23 cellular contexts compared by ENCODE assay signal in genomic region chr12:56013482-56013881, GRCh38. TPM values are rescaled to one million over a fixed set of nuclear protein-coding genes. Genes with fewer than 3 reads are reported as not detected.
A peak's percentile ranks its signal among the peaks of the same experiment; 100 is the strongest.
DNase-seq lines count a peak whose midpoint lies in the region; ATAC-seq and TF ChIP-seq lines count a peak whose summit lies in the region.
"Had no signal": no experiment of that assay in that cellular context is flagged by ENCODE, and none has a peak within 500 bp of the region (broad histone marks: within the 10 kb centered on the region; RNA-seq: fewer than 3 reads in every experiment).

No MANE protein-coding gene starts in this region.

- no peaks in the 10 kb centered on the region for H3K4me1 ChIP-seq in CD8-positive, alpha-beta memory T cell (ENCODE audit: insufficient read depth, low read length)
- no peaks in the 10 kb centered on the region for H3K4me1 ChIP-seq in neuronal stem cell (ENCODE audit: control insufficient read depth in 2 of 2, insufficient read depth in 1 of 2, low read depth in 1 of 2, low read length in 2 of 2)

- POLR2A ChIA-PET in CD8-positive, alpha-beta memory T cell (lab: Charles Lee) = no interaction called here

- H2AK5ac ChIP-seq in neuronal stem cell (ENCODE audit: low read depth, low read length) = no peak overlapping the region

- no peak overlapping the region for H2BK5ac ChIP-seq in neuronal stem cell (ENCODE audit: low read length)

- H2BK12ac ChIP-seq in neuronal stem cell (ENCODE audit: low read length) = no peak overlapping the region

- DNase-seq in left lobe of liver (ENCODE audit: low spot score) = no peak
- DNase-seq in occipital lobe (lab: John Stamatoyannopoulos, UW) = peak; percentile 20
- DNase-seq in CD14-positive monocyte (ENCODE audit: low spot score) = no peak
- DNase-seq in T-helper 17 cell = no peak
- no peak for DNase-seq in CD8-positive, alpha-beta memory T cell
- DNase-seq in neuronal stem cell (ENCODE audit: low spot score) = no peak
- DNase-seq: activated CD4-positive, alpha-beta T cell treated with anti-CD3 and anti-CD28 coated beads, Interleukin-2, amount 10 ng/mL, durations not matched to agents 7 days and 5 days; activated T-cell treated with anti-CD3 and anti-CD28 coated beads, Interleukin-2, amount 50 U/mL, for 4 hours; CD4-positive, alpha-beta T cell; DMS 273 treated with DMSO at 0.1 percent for 48 hours; effector CD4-positive, alpha-beta T cell; EL; heart left ventricle; mesenchymal stem cell; NCI-H187 treated with DMSO at 0.1 percent for 48 hours; NCI-H526; NK-92 treated with Interleukin-12 subunit alpha and Interleukin-12 subunit beta, amount 100 ng/mL, for 24 hours; stimulated activated CD4-positive, alpha-beta T cell treated with anti-CD3 and anti-CD28 coated beads, Interleukin-2, amount 100 ng/mL, for 24 hours had no signal

- no peak overlapping the region for H2BK120ac ChIP-seq in neuronal stem cell (ENCODE audit: low read depth, low read length)

- intact Hi-C loops in CD14-positive monocyte (cut with micrococcal nuclease) = no loop called here

- no peak overlapping the region for H3K18ac ChIP-seq in neuronal stem cell (ENCODE audit: low read length)

- ATAC-seq in left lobe of liver (peak; percentile 78), T-helper 17 cell (no peak)
- ATAC-seq: activated T-cell treated with anti-CD3 and anti-CD28 coated beads, Interleukin-2, amount 50 U/mL, for 4 hours; GM12878; heart left ventricle; PC-3; SK-N-SH treated with all-trans-retinoic acid at 6 μM for 48 hours had no signal

- no peak overlapping the region for H3K23ac ChIP-seq in neuronal stem cell (ENCODE audit: low read depth, low read length, poor library complexity)

- no peak overlapping the region for H2BK15ac ChIP-seq in neuronal stem cell (ENCODE audit: low read length)

- no peak overlapping the region for H3K4me3 ChIP-seq in CD8-positive, alpha-beta memory T cell (ENCODE audit: low read length)
- no peak overlapping the region for H3K4me3 ChIP-seq in neuronal stem cell (ENCODE audit: low read length in 2 of 2)
- H3K4me3 ChIP-seq: GM12878, heart left ventricle, upper lobe of left lung had no signal

- no peaks in the 10 kb centered on the region for H3K27me3 ChIP-seq in CD8-positive, alpha-beta memory T cell (ENCODE audit: insufficient read depth, low read length, poor library complexity, severe bottlenecking)
- no peaks in the 10 kb centered on the region for H3K27me3 ChIP-seq in neuronal stem cell (ENCODE audit: control insufficient read depth in 3 of 3, insufficient read depth in 3 of 3, low read depth in 1 of 3, low read length in 3 of 3)
- H3K27me3 ChIP-seq: heart left ventricle, upper lobe of left lung had no signal

- CTCF ChIA-PET in CD8-positive, alpha-beta memory T cell (lab: Charles Lee) = interaction anchor here (1.2 to 3.6 kb wide), 2 partner anchors 16 to 18 kb away, joined by 4 to 19 read pairs; partner anchors contain the start of gene SUOX

- H3K4me3 Mint-ChIP-seq in CD14-positive monocyte (no peak overlapping the region), T-helper 17 cell (no peak overlapping the region)
- no peak overlapping the region for H3K4me3 Mint-ChIP-seq in CD8-positive, alpha-beta memory T cell
- H3K4me3 Mint-ChIP-seq: activated CD4-positive, alpha-beta T cell treated with anti-CD3 and anti-CD28 coated beads, Interleukin-2, amount 10 ng/mL, durations not matched to agents 7 days and 5 days; activated T-cell treated with anti-CD3 and anti-CD28 coated beads, Interleukin-2, amount 50 U/mL, for 4 hours; CD4-positive, alpha-beta T cell had no signal

- H3K79me1 ChIP-seq in neuronal stem cell (ENCODE audit: low read depth, low read length) = no peaks in the 10 kb centered on the region

- no CpG with 5 or more reads among the region's 5 CpGs for WGBS in neuronal stem cell (ENCODE audit: extremely low coverage in 2 of 2, insufficient read length in 2 of 2, insufficient replicate concordance in 1 of 2), 2 donors

- H3K9me3 ChIP-seq in T-helper 17 cell (ENCODE audit: control insufficient read depth, low read length, poor library complexity, severe bottlenecking) (no peaks in the 10 kb centered on the region), neuronal stem cell (replicated peaks in 1 of 2; ENCODE audit: control insufficient read depth in 2 of 2, insufficient read depth in 1 of 2, low read depth in 1 of 2, low read length in 2 of 2) (no peaks in the 10 kb centered on the region)
- H3K9me3 ChIP-seq in CD8-positive, alpha-beta memory T cell (ENCODE audit: low read length) = no peaks in the 10 kb centered on the region
- H3K9me3 ChIP-seq: heart left ventricle, upper lobe of left lung had no signal

- no peak overlapping the region for H3K4ac ChIP-seq in neuronal stem cell (ENCODE audit: low read length)

- H3K4me1 Mint-ChIP-seq in CD14-positive monocyte = no peaks in the 10 kb centered on the region
- peaks cover 9% of the 10 kb centered on the region for H3K4me1 Mint-ChIP-seq in T-helper 17 cell
- H3K4me1 Mint-ChIP-seq in CD8-positive, alpha-beta memory T cell = peaks cover 3 to 6% (median 3%) of the 10 kb centered on the region in 3 donors

- H3K27ac ChIP-seq in VCaP = peak overlapping the region; percentile 80
- no peak overlapping the region for H3K27ac ChIP-seq in CD8-positive, alpha-beta memory T cell (ENCODE audit: low read depth, low read length)
- H3K27ac ChIP-seq in neuronal stem cell (replicated peaks; ENCODE audit: low read length) = no peak overlapping the region
- H3K27ac ChIP-seq: heart left ventricle had no signal

- no peak overlapping the region for H4K91ac ChIP-seq in neuronal stem cell (ENCODE audit: low read depth, low read length, poor library complexity)

- no peaks in the 10 kb centered on the region for H3K36me3 ChIP-seq in CD8-positive, alpha-beta memory T cell (ENCODE audit: insufficient read depth, low read length)
- H3K36me3 ChIP-seq in neuronal stem cell (replicated peaks in 1 of 2; ENCODE audit: control insufficient read depth in 2 of 2, insufficient read depth in 2 of 2, low read length in 2 of 2) = peaks cover 0 to 22% of the 10 kb centered on the region in 2 donors

- H3K27ac Mint-ChIP-seq in CD14-positive monocyte (no peak overlapping the region), T-helper 17 cell (no peak overlapping the region)
- no peak overlapping the region for H3K27ac Mint-ChIP-seq in CD8-positive, alpha-beta memory T cell
- H3K27ac Mint-ChIP-seq: activated CD4-positive, alpha-beta T cell treated with anti-CD3 and anti-CD28 coated beads, Interleukin-2, amount 10 ng/mL, durations not matched to agents 7 days and 5 days; CD4-positive, alpha-beta T cell had no signal

- no peak overlapping the region for H3K4me2 ChIP-seq in neuronal stem cell (ENCODE audit: insufficient read depth, low read length, poor library complexity, severe bottlenecking)

- no peak overlapping the region for H3K9ac ChIP-seq in neuronal stem cell (ENCODE audit: low read depth, low read length, poor library complexity)

- H4K8ac ChIP-seq in neuronal stem cell (ENCODE audit: low read depth, low read length) = no peak overlapping the region

- H2AFZ ChIP-seq in neuronal stem cell (ENCODE audit: low read length) = no peak overlapping the region

- H3K27me3 Mint-ChIP-seq in CD14-positive monocyte (ENCODE audit: low read depth in 3 of 3) (peaks cover 0 to 3% (median 0%) of the 10 kb centered on the region in 3 donors), T-helper 17 cell (no peaks in the 10 kb centered on the region)
- H3K27me3 Mint-ChIP-seq in CD8-positive, alpha-beta memory T cell = peaks cover 0 to 2% of the 10 kb centered on the region in 2 donors
- H3K27me3 Mint-ChIP-seq: activated CD4-positive, alpha-beta T cell treated with anti-CD3 and anti-CD28 coated beads, Interleukin-2, amount 10 ng/mL, durations not matched to agents 7 days and 5 days; CD4-positive, alpha-beta T cell had no signal

- TF ChIP-seq CTCF in VCaP (conservative IDR thresholded peaks at IDR 0.05) = no peak
- TF ChIP-seq CTCF in CD14-positive monocyte (IDR thresholded peaks at IDR 0.05) = no peak

- peaks cover 9 to 15% of the 10 kb centered on the region in 2 donors for H3K36me3 Mint-ChIP-seq in CD14-positive monocyte
- H3K36me3 Mint-ChIP-seq in T-helper 17 cell (ENCODE audit: low read depth) = no peaks in the 10 kb centered on the region
- H3K36me3 Mint-ChIP-seq in CD8-positive, alpha-beta memory T cell = peaks cover 2 to 6% (median 5%) of the 10 kb centered on the region in 3 donors

- no peak overlapping the region for H3K14ac ChIP-seq in neuronal stem cell (ENCODE audit: low read length)

- H3K9me3 Mint-ChIP-seq in CD14-positive monocyte = no peaks in the 10 kb centered on the region
- H3K9me3 Mint-ChIP-seq in CD8-positive, alpha-beta memory T cell = no peaks in the 10 kb centered on the region
- H3K9me3 Mint-ChIP-seq: activated CD4-positive, alpha-beta T cell treated with anti-CD3 and anti-CD28 coated beads, Interleukin-2, amount 10 ng/mL, durations not matched to agents 7 days and 5 days; activated T-cell treated with anti-CD3 and anti-CD28 coated beads, Interleukin-2, amount 50 U/mL, for 4 hours; CD4-positive, alpha-beta T cell had no signal

RNA-seq across cellular contexts. Expression of gene IKZF4, which starts 7.4 kb away (rescaled TPM):
- total RNA-seq in left lobe of liver (2.3 TPM), occipital lobe (5.5 TPM), T-helper 17 cell (1 to 10 TPM; 3.9 to 9.4 TPM)
- 1 to 10 TPM in 1 of 2 donors, under 1 TPM in 1; 0.09 to 1.3 TPM for polyA plus RNA-seq in CD14-positive monocyte
- 10 to 100 TPM; 11.0 to 11.6 TPM for total RNA-seq in CD8-positive, alpha-beta memory T cell
- polyA plus RNA-seq in CD8-positive, alpha-beta memory T cell = 0.86 TPM
- polyA plus RNA-seq in neuronal stem cell (2013, experiment 1 of 2) = 9.9 TPM
- 9.8 TPM for polyA plus RNA-seq in neuronal stem cell (2013, experiment 2 of 2)

RNA-seq across cellular contexts. Expression of gene SUOX, which starts 16.4 kb away (rescaled TPM):
- 56.1 TPM for total RNA-seq in left lobe of liver
- total RNA-seq in occipital lobe = 8.3 TPM
- 10 to 100 TPM in 1 of 2 donors, 1 to 10 TPM in 1; 9.7 to 14.4 TPM for polyA plus RNA-seq in CD14-positive monocyte
- total RNA-seq in T-helper 17 cell = 1 to 10 TPM; 1.5 to 2.2 TPM
- 1 to 10 TPM; 2.3 to 2.5 TPM for total RNA-seq in CD8-positive, alpha-beta memory T cell
- 0.90 TPM for polyA plus RNA-seq in CD8-positive, alpha-beta memory T cell
- 17.3 TPM for polyA plus RNA-seq in neuronal stem cell (2013, experiment 1 of 2)
- polyA plus RNA-seq in neuronal stem cell (2013, experiment 2 of 2) = 18.0 TPM

RNA-seq across cellular contexts. Expression of gene RPS26, which starts 28.2 kb away (rescaled TPM):
- total RNA-seq in left lobe of liver (31.2 TPM), occipital lobe (61.3 TPM), T-helper 17 cell (10 to 100 TPM; 46.9 to 72.3 TPM)
- 100 to 1,000 TPM; 238 to 286 TPM for polyA plus RNA-seq in CD14-positive monocyte
- 10 to 100 TPM; 48.8 to 59.9 TPM for total RNA-seq in CD8-positive, alpha-beta memory T cell
- polyA plus RNA-seq in CD8-positive, alpha-beta memory T cell = 1,127 TPM
- polyA plus RNA-seq in neuronal stem cell (2013, experiment 1 of 2) = 589 TPM
- 551 TPM for polyA plus RNA-seq in neuronal stem cell (2013, experiment 2 of 2)

RNA-seq across cellular contexts. Expression of gene RAB5B, which starts 39.6 kb away (rescaled TPM):
- total RNA-seq in left lobe of liver (46.5 TPM), occipital lobe (37.4 TPM), T-helper 17 cell (10 to 100 TPM; 56.4 to 57.0 TPM)
- polyA plus RNA-seq in CD14-positive monocyte = 10 to 100 TPM; 48.5 to 63.0 TPM
- total RNA-seq in CD8-positive, alpha-beta memory T cell = 10 to 100 TPM; 36.6 to 38.3 TPM
- polyA plus RNA-seq in CD8-positive, alpha-beta memory T cell = 68.5 TPM
- 90.1 TPM for polyA plus RNA-seq in neuronal stem cell (2013, experiment 1 of 2)
- polyA plus RNA-seq in neuronal stem cell (2013, experiment 2 of 2) = 89.7 TPM

RNA-seq across cellular contexts. Expression of gene CDK2, which starts 46.9 kb away (rescaled TPM):
- total RNA-seq in left lobe of liver = 11.0 TPM
- 6.7 TPM for total RNA-seq in occipital lobe
- 1 to 10 TPM; 4.1 to 4.7 TPM for polyA plus RNA-seq in CD14-positive monocyte
- total RNA-seq in T-helper 17 cell = 10 to 100 TPM; 12.2 to 18.7 TPM
- total RNA-seq in CD8-positive, alpha-beta memory T cell = 100 to 1,000 TPM; 117 to 125 TPM
- 8.2 TPM for polyA plus RNA-seq in CD8-positive, alpha-beta memory T cell
- 69.3 TPM for polyA plus RNA-seq in neuronal stem cell (2013, experiment 1 of 2)
- polyA plus RNA-seq in neuronal stem cell (2013, experiment 2 of 2) = 71.8 TPM
